ENCODE assay signal across 12 cellular contexts in the genomic region with DNA sequence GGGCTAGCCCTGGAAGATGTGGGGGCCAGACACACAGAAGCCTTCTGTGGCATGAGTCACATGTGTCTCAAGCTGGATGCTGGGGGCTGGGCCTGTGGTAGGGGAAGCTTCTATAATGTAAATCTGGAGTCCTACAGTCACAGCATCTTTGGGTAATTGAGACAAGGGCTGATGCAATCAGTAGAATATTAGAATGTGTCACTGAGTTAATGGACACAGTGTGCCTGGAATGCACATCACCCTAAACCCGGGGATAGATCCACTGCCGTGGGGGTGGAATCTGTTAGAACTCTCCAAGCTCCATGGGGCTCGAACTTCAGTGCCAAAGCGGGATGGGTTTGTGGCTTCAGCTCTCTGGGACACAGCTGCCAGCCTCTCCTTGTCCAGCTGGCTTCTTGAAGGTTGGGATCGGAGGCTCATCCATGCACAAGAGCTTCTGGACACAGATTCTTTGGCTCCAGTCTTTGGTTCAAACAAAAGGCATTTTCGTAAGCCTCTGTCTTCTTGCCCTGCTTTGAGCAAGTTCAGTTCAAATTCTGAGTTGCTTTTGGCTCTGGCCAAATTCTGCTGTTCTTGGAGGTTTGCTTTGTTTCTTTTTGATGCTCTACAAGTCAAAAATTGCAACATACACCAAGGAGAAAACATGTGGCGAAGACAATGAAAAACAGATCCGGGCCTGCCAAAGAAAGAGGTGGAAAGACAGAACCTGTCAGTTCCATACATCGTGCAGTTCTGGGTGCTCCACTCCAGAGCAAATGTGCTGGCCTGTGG.
DNase-seq lines count a peak whose midpoint lies in the region; ATAC-seq and TF ChIP-seq lines count a peak whose summit lies in the region.
"Had no signal": no experiment of that assay in that cellular context is flagged by ENCODE, and none has a peak within 500 bp of the region (broad histone marks: within the 10 kb centered on the region; RNA-seq: fewer than 3 reads in every experiment).

No MANE protein-coding gene starts in this region.

- peak overlapping the region; percentile 89 for H3K27ac ChIP-seq in left ventricle myocardium inferior (replicated peaks)
- H3K27ac ChIP-seq: dorsolateral prefrontal cortex had no signal

- H3K4me3 Mint-ChIP-seq in activated naive CD4-positive, alpha-beta T cell treated with anti-CD3 and anti-CD28 coated beads for 36 hours = no peak overlapping the region
- H3K4me3 Mint-ChIP-seq: activated T-helper 17 cell treated with anti-CD3 and anti-CD28 coated beads, Interleukin-2, amount 50 U/mL, for 72 hours had no signal

- no peak for TF ChIP-seq CTCF in left ventricle myocardium inferior (IDR thresholded peaks at IDR 0.05; ENCODE audit: borderline replicate concordance)

- intact Hi-C loops in left ventricle myocardium inferior (cut with micrococcal nuclease) = no loop called here
- intact Hi-C loops in activated naive CD4-positive, alpha-beta T cell treated with anti-CD3 and anti-CD28 coated beads for 36 hours (cut with micrococcal nuclease) = no loop called here

- no peaks in the 10 kb centered on the region for H3K9me3 Mint-ChIP-seq in activated naive CD4-positive, alpha-beta T cell treated with anti-CD3 and anti-CD28 coated beads for 36 hours
- H3K9me3 Mint-ChIP-seq: activated T-helper 17 cell treated with anti-CD3 and anti-CD28 coated beads, Interleukin-2, amount 50 U/mL, for 72 hours had no signal

- no peaks in the 10 kb centered on the region for H3K36me3 Mint-ChIP-seq in activated naive CD4-positive, alpha-beta T cell treated with anti-CD3 and anti-CD28 coated beads for 36 hours (ENCODE audit: low read depth)

- DNase-seq in H4 (ENCODE audit: low spot score) (peak; percentile 48), astrocyte of the hippocampus (ENCODE audit: low read depth, low spot score) (peak; percentile 31), left ventricle myocardium inferior (peak; percentile 65), stromal cell of bone marrow (ENCODE audit: low read depth) (peak; percentile 62), NCI-H82 (lab: John Stamatoyannopoulos, UW) (no peak), 8988T (no peak)
- DNase-seq in activated naive CD4-positive, alpha-beta T cell treated with anti-CD3 and anti-CD28 coated beads for 36 hours = no peak
- DNase-seq: dorsolateral prefrontal cortex, NCI-H1048 had no signal

- no peak for ATAC-seq in HG03457 (IDR thresholded peaks at IDR 0.05; ENCODE audit: unreplicated experiment)
- ATAC-seq: activated T-helper 17 cell treated with anti-CD3 and anti-CD28 coated beads, Interleukin-2, amount 50 U/mL, for 72 hours; HCT116 had no signal

- H3K4me1 ChIP-seq in left ventricle myocardium inferior = peaks cover 29% of the 10 kb centered on the region

- CTCF ChIA-PET in activated naive CD4-positive, alpha-beta T cell treated with anti-CD3 and anti-CD28 coated beads for 36 hours (lab: Charles Lee) = no interaction called here

- H3K27me3 ChIP-seq in left ventricle myocardium inferior (ENCODE audit: low read depth) = no peaks in the 10 kb centered on the region

- no peaks in the 10 kb centered on the region for H3K27me3 Mint-ChIP-seq in activated naive CD4-positive, alpha-beta T cell treated with anti-CD3 and anti-CD28 coated beads for 36 hours (ENCODE audit: low read depth)
- H3K27me3 Mint-ChIP-seq: activated T-helper 17 cell treated with anti-CD3 and anti-CD28 coated beads, Interleukin-2, amount 50 U/mL, for 72 hours had no signal

- no peaks in the 10 kb centered on the region for H3K36me3 ChIP-seq in left ventricle myocardium inferior

- H3K27ac Mint-ChIP-seq in activated naive CD4-positive, alpha-beta T cell treated with anti-CD3 and anti-CD28 coated beads for 36 hours = no peak overlapping the region
- H3K27ac Mint-ChIP-seq: activated T-helper 17 cell treated with anti-CD3 and anti-CD28 coated beads, Interleukin-2, amount 50 U/mL, for 72 hours had no signal

- H3K4me1 Mint-ChIP-seq in activated naive CD4-positive, alpha-beta T cell treated with anti-CD3 and anti-CD28 coated beads for 36 hours (ENCODE audit: low read depth) = peaks cover 18% of the 10 kb centered on the region

- H3K4me3 ChIP-seq in left ventricle myocardium inferior = no peak overlapping the region
- H3K4me3 ChIP-seq: dorsolateral prefrontal cortex had no signal

- H3K9me3 ChIP-seq in left ventricle myocardium inferior (replicated peaks) = no peaks in the 10 kb centered on the region

Comparison
In these comparisons a context has a peak if more than half of its experiments do, and no peak if none do; other contexts are left out.
1. DNase-seq: peak in H4 (single experiment), astrocyte of the hippocampus (single experiment), left ventricle myocardium inferior (single experiment) and stromal cell of bone marrow (single experiment); none in NCI-H82 (single experiment), 8988T (single experiment) and activated naive CD4-positive, alpha-beta T cell treated with anti-CD3 and anti-CD28 coated beads for 36 hours (single experiment).